Comparison of ENCODE assay signal across 8 cellular contexts in genomic region chr1:28258628-28259251, GRCh38. TPM values are rescaled to one million over a fixed set of nuclear protein-coding genes. Genes with fewer than 3 reads are reported as not detected.
DNase-seq lines count a peak whose midpoint lies in the region; ATAC-seq and TF ChIP-seq lines count a peak whose summit lies in the region.

No MANE protein-coding gene starts in this region.

- peak overlapping the region; percentile 86 for H2AFZ ChIP-seq in IMR-90 (replicated peaks; ENCODE audit: low read length, poor library complexity)

- H4K91ac ChIP-seq in IMR-90 (ENCODE audit: insufficient read depth, low read depth, low read length) = peak overlapping the region; percentile 95

- H3K9me3 ChIP-seq in IMR-90 (ENCODE audit: control insufficient read depth, insufficient read depth, low read length) (no peaks in the 10 kb centered on the region), muscle layer of duodenum (ENCODE audit: control insufficient read depth in 1 of 2, low read length in 2 of 2) (no peaks in the 10 kb centered on the region)

- H4K8ac ChIP-seq in IMR-90 (ENCODE audit: low read depth in 2 of 2, low read length in 2 of 2) = peak overlapping the region; percentile 86 to 88

- peak overlapping the region; percentile 55; the same call in 1 of the 2 replicates for H3K56ac ChIP-seq in IMR-90 (ENCODE audit: extremely low read depth, insufficient read depth, low read length)

- H2BK5ac ChIP-seq in IMR-90 (ENCODE audit: low read depth, low read length, poor library complexity, severe bottlenecking) = peak overlapping the region; percentile 61

- no peak for TF ChIP-seq POLR2A in IMR-90 (IDR thresholded peaks at IDR 0.05; ENCODE audit: low read depth, low read length)

- peak overlapping the region; percentile 95 for H3K23ac ChIP-seq in IMR-90 (ENCODE audit: low read depth, low read length)

- H2AK9ac ChIP-seq in IMR-90 (replicated peaks; ENCODE audit: low read depth, low read length, poor library complexity) = peak overlapping the region; percentile 90

- H4K20me1 ChIP-seq in IMR-90 (ENCODE audit: insufficient read depth, low read length) = peaks cover 37% of the 10 kb centered on the region

- ATAC-seq in IMR-90 (ENCODE audit: low read depth) (no peak), GM21447 (IDR thresholded peaks at IDR 0.05; ENCODE audit: unreplicated experiment) (no peak)

- intact Hi-C loops in IMR-90 (cut with micrococcal nuclease) = no loop called here

- H3K79me1 ChIP-seq in IMR-90 (ENCODE audit: low read depth in 1 of 2, low read length in 2 of 2) = peaks cover 0 to 34% of the 10 kb centered on the region in 2 experiments; a peak in 2 of 4 replicates

- peak overlapping the region; percentile 87 for H2AK5ac ChIP-seq in IMR-90 (ENCODE audit: low read depth, low read length)

- DNase-seq in BJ (ENCODE audit: low read depth) (no peak), IMR-90 (no peak), brain microvascular endothelial cell (no peak), AG08396 (ENCODE audit: low spot score) (no peak), HuH-7 (ENCODE audit: low spot score) (no peak), GM19240 (ENCODE audit: insufficient read length, low spot score) (no peak)

- H3K9me1 ChIP-seq in IMR-90 (ENCODE audit: insufficient read depth, low read length) = peaks cover 15% of the 10 kb centered on the region

- dilution Hi-C loops in IMR-90 (cut with HindIII; ENCODE audit: low sequenced_read_pairs, unreplicated experiment) = no loop called here

- POLR2A ChIA-PET in BJ (lab: Charles Lee) = no interaction called here
- POLR2A ChIA-PET in IMR-90 (lab: Charles Lee; ENCODE audit: unreplicated experiment) = interaction anchor here (0.5 to 0.6 kb wide), 2 partner anchors 332 to 384 kb away, joined by 5 read pairs; no protein-coding TSS in a partner anchor

- H3K27me3 ChIP-seq in BJ (ENCODE audit: control insufficient read depth, insufficient read depth, low read length) = no peaks in the 10 kb centered on the region
- H3K27me3 ChIP-seq in IMR-90 (ENCODE audit: control insufficient read depth, insufficient read depth, low read length) = no peaks in the 10 kb centered on the region
- H3K27me3 ChIP-seq in brain microvascular endothelial cell (replicated peaks) = no peaks in the 10 kb centered on the region
- H3K27me3 ChIP-seq in muscle layer of duodenum (ENCODE audit: low read depth, low read length) = no peaks in the 10 kb centered on the region

- TSS peak; percentile 91 for BruUV-seq in IMR-90 (replicated peaks; lab: Mats Ljungman, UMichigan)

- 36% methylated on average over 3 of the region's 12 CpGs; no CpG with 5 or more reads in 1 of the 2 experiments for WGBS in IMR-90 (ENCODE audit: extremely low coverage in 2 of 2, insufficient read length in 1 of 2), 2 experiments

- H3K27ac ChIP-seq in IMR-90 (ENCODE audit: insufficient read depth, low read length) (peak overlapping the region; percentile 69), brain microvascular endothelial cell (peak overlapping the region; percentile 69), muscle layer of duodenum (ENCODE audit: low read length) (peak overlapping the region; percentile 60)

- H3K18ac ChIP-seq in IMR-90 (ENCODE audit: low read depth, low read length) = peak overlapping the region; percentile 45

- peak overlapping the region; percentile 87 for H4K5ac ChIP-seq in IMR-90 (ENCODE audit: low read depth, low read length)

- no peaks in the 10 kb centered on the region for H3K36me3 ChIP-seq in BJ (ENCODE audit: control insufficient read depth, insufficient read depth, low read length)
- peaks cover 4% of the 10 kb centered on the region; the same call in 1 of the 2 replicates for H3K36me3 ChIP-seq in IMR-90 (ENCODE audit: control insufficient read depth, insufficient read depth, low read length)
- no peaks in the 10 kb centered on the region for H3K36me3 ChIP-seq in brain microvascular endothelial cell (replicated peaks)
- H3K36me3 ChIP-seq in muscle layer of duodenum (ENCODE audit: control insufficient read depth in 1 of 2, insufficient read depth in 2 of 2, low read length in 2 of 2) = peaks cover 0 to 5% of the 10 kb centered on the region in 2 donors

- TF ChIP-seq CTCF in BJ (IDR thresholded peaks at IDR 0.05; ENCODE audit: insufficient read depth, low read depth, low read length) (no peak), IMR-90 (conservative IDR thresholded peaks at IDR 0.05; ENCODE audit: low read depth, low read length) (no peak), brain microvascular endothelial cell (IDR thresholded peaks at IDR 0.05; ENCODE audit: low read depth, low read length, missing control alignments) (no peak)

- H3K9ac ChIP-seq in IMR-90 (ENCODE audit: low read depth, low read length) = peak overlapping the region; percentile 41

- no peak for TF ChIP-seq RAD21 in IMR-90 (IDR thresholded peaks at IDR 0.05; ENCODE audit: low read length)

- peak overlapping the region; percentile 92 for H3K4ac ChIP-seq in IMR-90 (ENCODE audit: low read depth, low read length)

- peak overlapping the region; percentile 9 for H3K4me2 ChIP-seq in IMR-90 (ENCODE audit: low read depth, low read length)

- peak overlapping the region; percentile 66 for H2BK20ac ChIP-seq in IMR-90 (ENCODE audit: low read depth, low read length)

- H2BK15ac ChIP-seq in IMR-90 (ENCODE audit: low read depth, low read length) = peak overlapping the region; percentile 94

- 0 out of 2 replicates have a peak overlapping the region, but pooled peaks have one; percentile 1 for H3K4me3 ChIP-seq in BJ (ENCODE audit: low read depth, low read length)
- H3K4me3 ChIP-seq in IMR-90 (ENCODE audit: insufficient read depth, low read depth, low read length) = no peak overlapping the region
- H3K4me3 ChIP-seq in brain microvascular endothelial cell (ENCODE audit: low read depth, low read length) = peak overlapping the region; percentile 12
- peak overlapping the region; percentile 62 to 96 for H3K4me3 ChIP-seq in muscle layer of duodenum (ENCODE audit: low read depth in 1 of 2, low read length in 2 of 2)

- in situ Hi-C loops in IMR-90 (cut with MboI; ENCODE audit: low sequenced_read_pairs) = loop anchor here (10.0 kb wide), 1 partner anchor 346 kb away; no protein-coding TSS in a partner anchor
- in situ Hi-C loops in brain microvascular endothelial cell (cut with HindIII; ENCODE audit: low pct_ligation_motif_present, low sequenced_read_pairs) = no loop called here

- CTCF ChIA-PET in BJ (lab: Yijun Ruan, JAX) = interaction anchor here (0.6 to 3.2 kb wide), 3 partner anchors 10 to 106 kb away, joined by 3 to 17 read pairs (median 14); no protein-coding TSS in a partner anchor
- CTCF ChIA-PET in IMR-90 (lab: Yijun Ruan, JAX) = interaction anchor here (1.4 kb wide), 1 partner anchor 10 kb away, joined by 15 read pairs; no protein-coding TSS in a partner anchor

- peak overlapping the region; percentile 91 for H3K14ac ChIP-seq in IMR-90 (replicated peaks; ENCODE audit: low read depth, low read length)

- peaks cover 15% of the 10 kb centered on the region for H3K4me1 ChIP-seq in IMR-90 (ENCODE audit: control insufficient read depth, insufficient read depth, low read length)
- H3K4me1 ChIP-seq in muscle layer of duodenum (ENCODE audit: control insufficient read depth in 1 of 2, insufficient read depth in 2 of 2, low read length in 2 of 2) = peaks cover 14 to 20% of the 10 kb centered on the region in 2 donors

- H2BK120ac ChIP-seq in IMR-90 (ENCODE audit: low read depth, low read length) = peak overlapping the region; percentile 89

TF ChIP-seq in IMR-90, 13 proteins besides CTCF, POLR2A, EP300 and RAD21:
- TF ChIP-seq MXI1 (IDR thresholded peaks at IDR 0.05; ENCODE audit: borderline replicate concordance, low read depth, low read length) (no peak), SMC3 (IDR thresholded peaks at IDR 0.05; ENCODE audit: low read depth, low read length) (no peak), RCOR1 (IDR thresholded peaks at IDR 0.05; ENCODE audit: insufficient replicate concordance, low read length) (no peak), RFX5 (IDR thresholded peaks at IDR 0.05; ENCODE audit: low read depth, low read length) (no peak), NFE2L2 (IDR thresholded peaks at IDR 0.05; ENCODE audit: low read depth, low read length) (no peak), CEBPB (IDR thresholded peaks at IDR 0.05; ENCODE audit: low read depth, low read length) (no peak), FOS (IDR thresholded peaks at IDR 0.05; ENCODE audit: low read depth, low read length) (no peak; the same call in 1 of the 2 replicates), BHLHE40 (IDR thresholded peaks at IDR 0.05; ENCODE audit: low read depth, low read length) (no peak; the same call in 1 of the 2 replicates), MAFK (IDR thresholded peaks at IDR 0.05; ENCODE audit: low read depth, low read length) (no peak), MAZ (IDR thresholded peaks at IDR 0.05; ENCODE audit: borderline replicate concordance, low read depth, low read length) (no peak), USF2 (IDR thresholded peaks at IDR 0.05; ENCODE audit: low read depth, low read length) (no peak)

RNA-seq across cellular contexts. Expression of gene SESN2, which starts 0.6 kb away (rescaled TPM):
- polyA plus RNA-seq in BJ (2011; rRNA removed) = 35.4 and 53.4 TPM in 2 replicates
- 50.1 and 77.8 TPM in 2 replicates for polyA minus RNA-seq in BJ (2011; rRNA and poly(A)+ RNA removed)
- total RNA-seq in IMR-90 (2012; rRNA removed) = 8.1 and 10.2 TPM in 2 replicates
- polyA plus RNA-seq in IMR-90 (2012; rRNA removed) = 20.9 and 21.7 TPM in 2 replicates
- 12.0 and 27.8 TPM in 2 replicates for polyA plus RNA-seq in IMR-90 (2012; cell fraction: cytosol; rRNA removed)
- polyA plus RNA-seq in IMR-90 (2012; cell fraction: nucleus; rRNA removed; ENCODE audit: low replicate concordance) = 32.4 and 50.9 TPM in 2 replicates

RNA-seq across cellular contexts. Expression of gene ATP5IF1, which starts 22.8 kb away (rescaled TPM):
- polyA plus RNA-seq in BJ (2011; rRNA removed) = 168 and 211 TPM in 2 replicates
- polyA minus RNA-seq in BJ (2011; rRNA and poly(A)+ RNA removed) = 12.0 and 13.6 TPM in 2 replicates
- total RNA-seq in IMR-90 (2012; rRNA removed) = 33.7 and 120 TPM in 2 replicates
- polyA plus RNA-seq in IMR-90 (2012; rRNA removed) = 105 and 143 TPM in 2 replicates
- polyA plus RNA-seq in IMR-90 (2012; cell fraction: cytosol; rRNA removed) = 291 and 630 TPM in 2 replicates
- 54.6 and 152 TPM in 2 replicates for polyA plus RNA-seq in IMR-90 (2012; cell fraction: nucleus; rRNA removed; ENCODE audit: low replicate concordance)

RNA-seq across cellular contexts. Expression of gene DNAJC8, which starts 25.9 kb away (rescaled TPM):
- polyA plus RNA-seq in BJ (2011; rRNA removed) (49.1 and 70.2 TPM in 2 replicates), IMR-90 (2012; rRNA removed) (77.0 and 81.0 TPM in 2 replicates)
- 14.0 and 17.1 TPM in 2 replicates for polyA minus RNA-seq in BJ (2011; rRNA and poly(A)+ RNA removed)
- 53.6 and 70.5 TPM in 2 replicates for total RNA-seq in IMR-90 (2012; rRNA removed)
- 16.8 and 33.3 TPM in 2 replicates for polyA plus RNA-seq in IMR-90 (2012; cell fraction: cytosol; rRNA removed)
- polyA plus RNA-seq in IMR-90 (2012; cell fraction: nucleus; rRNA removed; ENCODE audit: low replicate concordance) = 9.8 and 42.2 TPM in 2 replicates
